Comparison of ENCODE assay signal across 1 cellular context in the genomic region with DNA sequence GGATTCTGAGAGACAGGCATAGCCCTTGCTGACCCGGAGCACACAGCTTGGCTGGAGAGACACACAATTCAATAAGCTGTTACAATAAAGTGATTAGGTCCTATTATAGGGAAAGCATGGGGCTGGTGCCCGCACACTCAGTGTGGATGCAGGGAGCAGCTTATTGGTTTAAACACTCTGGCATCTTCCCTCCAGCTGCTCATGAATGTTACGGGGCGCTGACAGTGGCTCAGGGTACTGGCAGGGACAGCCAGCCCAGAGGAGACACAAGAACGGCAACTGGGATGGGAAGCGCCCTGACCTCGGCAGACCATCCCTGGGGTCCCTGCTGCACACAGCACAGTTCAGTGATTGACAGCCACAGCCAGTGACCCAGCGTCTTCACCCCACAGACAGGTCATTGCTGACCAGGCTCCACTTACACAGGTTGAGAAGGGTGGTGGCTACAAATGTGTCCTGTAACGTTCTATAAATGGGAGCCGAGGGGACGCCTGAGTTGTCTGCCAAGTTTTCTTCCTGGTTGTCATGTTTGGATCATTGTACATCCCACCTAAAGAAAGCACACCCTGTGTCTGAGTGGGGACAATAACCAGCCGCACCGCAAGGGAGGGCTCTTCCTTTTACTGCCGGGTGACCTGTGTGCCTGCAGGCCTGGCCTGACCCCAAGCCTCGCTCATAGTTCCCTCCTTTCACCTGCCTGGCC.
TF ChIP-seq lines count a peak whose summit lies in the region.

No MANE protein-coding gene starts in this region.

TF ChIP-seq in H1, 55 proteins besides CTCF, POLR2A, EP300 and RAD21:
- no peak for TF ChIP-seq CHD1 (IDR thresholded peaks at IDR 0.05; ENCODE audit: low read depth, low read length)
- TF ChIP-seq ASH2L (IDR thresholded peaks at IDR 0.05; ENCODE audit: low read length), result peak; percentile 22
